8 cellular contexts compared by ENCODE assay signal in the genomic region with DNA sequence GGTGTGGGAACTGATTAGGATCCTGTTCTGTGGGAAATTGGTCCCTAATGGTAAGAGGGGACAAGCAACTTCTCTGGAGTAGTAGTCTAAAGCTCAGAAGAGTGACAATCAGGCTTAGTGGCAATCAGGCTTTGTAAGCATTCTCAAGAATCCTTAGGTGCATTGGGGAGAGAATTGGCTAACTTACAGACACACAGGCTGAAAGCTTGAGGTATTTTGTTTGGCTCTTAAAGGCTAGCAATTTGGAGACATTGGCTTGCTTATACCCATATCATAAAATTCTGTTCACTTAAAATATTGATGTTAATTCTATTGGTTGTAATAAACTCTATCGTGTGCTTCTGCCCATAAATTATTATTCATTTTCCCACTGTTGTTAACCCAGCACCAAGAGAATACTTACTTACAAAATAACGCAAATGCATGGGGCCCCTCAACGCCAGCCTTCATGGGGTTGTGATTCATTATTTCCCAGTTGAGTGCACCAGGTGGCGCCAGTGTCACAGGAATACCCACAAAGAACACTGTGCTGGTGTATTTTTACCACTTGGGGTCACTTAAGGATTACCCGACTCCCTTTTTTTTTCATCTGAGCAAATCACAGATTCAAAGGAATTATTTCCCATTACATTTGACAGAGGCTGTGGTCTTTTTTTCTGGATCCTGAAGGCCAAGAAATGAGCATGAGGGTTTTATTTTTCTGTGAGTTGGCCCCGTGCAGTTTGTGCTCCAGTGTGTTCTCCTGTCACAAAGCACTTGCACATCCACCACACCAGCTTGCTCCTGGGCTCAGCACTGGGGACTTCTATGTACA. TPM values are rescaled to one million over a fixed set of nuclear protein-coding genes. Genes with fewer than 3 reads are reported as not detected.
DNase-seq lines count a peak whose midpoint lies in the region; ATAC-seq and TF ChIP-seq lines count a peak whose summit lies in the region.

No MANE protein-coding gene starts in this region.

- H3K9me3 ChIP-seq in DOHH2 (ENCODE audit: control insufficient read depth, insufficient read depth, low read length) (no peaks in the 10 kb centered on the region), Panc1 (ENCODE audit: control insufficient read depth, insufficient read depth, low read depth, low read length) (no peaks in the 10 kb centered on the region), aorta (ENCODE audit: control insufficient read depth, low read length) (no peaks in the 10 kb centered on the region)

- ATAC-seq in HG03571 (IDR thresholded peaks at IDR 0.05; ENCODE audit: unreplicated experiment) (peak; percentile 92), Panc1 (peak; percentile 88), aorta (ENCODE audit: low FRiP score) (peak; percentile 90)

- no peaks in the 10 kb centered on the region for H3K9me2 ChIP-seq in DOHH2 (replicated peaks; ENCODE audit: control insufficient read depth, low read length)

- no peak overlapping the region for H3K27ac ChIP-seq in DOHH2 (ENCODE audit: low read depth, low read length)
- H3K27ac ChIP-seq in Panc1 (ENCODE audit: low read length), result no peak overlapping the region
- peak overlapping the region in 1 of 2 donors; percentile 37 for H3K27ac ChIP-seq in aorta (ENCODE audit: low read depth in 1 of 2, low read length in 2 of 2)

- CTCF ChIA-PET in Panc1 (lab: Charles Lee), result no interaction called here

- DNase-seq in GM20000 (ENCODE audit: low spot score) (peak; percentile 65), Panc1 (ENCODE audit: low read depth, low spot score) (peak; percentile 27), glomerular endothelial cell (ENCODE audit: extremely low read depth, low read depth, low spot score) (peak; percentile 65), posterior vena cava (ENCODE audit: low spot score) (peak; percentile 87), aorta (peak; percentile 66 to 87)
- peak; percentile 4 to 54 (median 14) for DNase-seq in activated naive CD4-positive, alpha-beta T cell (lab: John Stamatoyannopoulos, UW)

- H3K27me3 ChIP-seq in DOHH2 (ENCODE audit: control insufficient read depth, low read length) (no peaks in the 10 kb centered on the region), Panc1 (ENCODE audit: control insufficient read depth, insufficient read depth, low read length) (no peaks in the 10 kb centered on the region), aorta (ENCODE audit: control insufficient read depth in 1 of 2, insufficient read depth in 2 of 2, low read length in 1 of 2) (no peaks in the 10 kb centered on the region)

- TF ChIP-seq CTCF in DOHH2 (IDR thresholded peaks at IDR 0.05; ENCODE audit: low read depth, low read length, poor library complexity, severe bottlenecking), result peak; percentile 93
- peak; percentile 74 for TF ChIP-seq CTCF in GM20000 (IDR thresholded peaks at IDR 0.05; ENCODE audit: extremely low read depth, missing control alignments)
- peak; percentile 89 for TF ChIP-seq CTCF in Panc1 (IDR thresholded peaks at IDR 0.05)

- H4K20me1 ChIP-seq in DOHH2 (ENCODE audit: control insufficient read depth, insufficient read depth, low read depth, low read length), result no peaks in the 10 kb centered on the region; the same call in 1 of the 2 replicates

- H3K79me2 ChIP-seq in DOHH2 (ENCODE audit: control insufficient read depth, low read length), result no peaks in the 10 kb centered on the region

- H3K4me3 ChIP-seq in DOHH2 (ENCODE audit: low read length) (no peak overlapping the region), Panc1 (ENCODE audit: low read depth in 2 of 2, low read length in 2 of 2) (no peak overlapping the region), aorta (ENCODE audit: low read length in 2 of 2) (no peak overlapping the region)

- in situ Hi-C loops in Panc1 (cut with HindIII; ENCODE audit: low pct_unique_long_range_greater_than_20kb, low sequenced_read_pairs), result no loop called here

- H3K36me3 ChIP-seq in DOHH2 (ENCODE audit: control insufficient read depth, low read length) (peaks cover 54% of the 10 kb centered on the region), Panc1 (ENCODE audit: control insufficient read depth, insufficient read depth, low read length) (peaks cover 20% of the 10 kb centered on the region), aorta (ENCODE audit: control insufficient read depth in 1 of 2, insufficient read depth in 2 of 2, low read length in 1 of 2) (peaks cover 0 to 2% of the 10 kb centered on the region in 2 donors)

- intact Hi-C loops in Panc1 (cut with micrococcal nuclease; ENCODE audit: unreplicated experiment) (loop anchor here (2.0 to 5.0 kb wide), 4 partner anchors 110 to 970 kb away; no protein-coding TSS in a partner anchor), posterior vena cava (cut with DNase I) (loop anchor here in 1 of 2 donors (5.0 kb wide), 1 partner anchor 870 kb away; no protein-coding TSS in a partner anchor), aorta (cut with DNase I) (loop anchor here (2.0 to 10.0 kb wide), 6 partner anchors 95 to 1118 kb away; no protein-coding TSS in a partner anchor)

- peaks cover 11% of the 10 kb centered on the region; the same call in 1 of the 2 replicates for H3F3A ChIP-seq in DOHH2 (ENCODE audit: control insufficient read depth, insufficient read depth)

- 0 out of 2 replicates have a peak, but pooled peaks cover 3% of the 10 kb centered on the region for H3K4me1 ChIP-seq in DOHH2 (ENCODE audit: control insufficient read depth, low read length)
- no peaks in the 10 kb centered on the region for H3K4me1 ChIP-seq in Panc1 (ENCODE audit: control insufficient read depth, insufficient read depth, low read length)
- H3K4me1 ChIP-seq in aorta (ENCODE audit: control insufficient read depth in 1 of 2, insufficient read depth in 2 of 2, low read length in 2 of 2), result peaks cover 6 to 9% of the 10 kb centered on the region in 2 donors

- H3K4me2 ChIP-seq in DOHH2 (ENCODE audit: low read length), result no peak overlapping the region

- BruUV-seq in Panc1 (replicated peaks; lab: Mats Ljungman, UMichigan), result no TSS peak

- POLR2A ChIA-PET in Panc1 (lab: Charles Lee), result no interaction called here

- 1 to 2% methylated on average over 6 of the region's 6 CpGs for WGBS in aorta, 2 donors

RNA-seq across cellular contexts. Expression of a gene that starts 45.5 kb away (rescaled TPM):
- total RNA-seq in Panc1 (2021; ENCODE audit: unreplicated experiment) (102 TPM), glomerular endothelial cell (65.9 and 74.2 TPM in 2 replicates), posterior vena cava (10 to 100 TPM; 74.2 to 81.3 TPM), aorta (10 to 100 TPM; 77.7 to 77.9 TPM)
- 58.2 TPM for polyA plus RNA-seq in Panc1 (2012; ENCODE audit: insufficient read length)
- 10 to 100 TPM; 73.6 to 82.6 TPM for polyA plus RNA-seq in aorta

Comparison
In these comparisons a context has a peak if more than half of its experiments do, and no peak if none do; other contexts are left out.
1. DNase-seq: peak in every context shown above with its lines; median percentile 87 in posterior vena cava; 76 in aorta; 65 in GM20000; 65 in glomerular endothelial cell; 27 in Panc1; 14 in activated naive CD4-positive, alpha-beta T cell.